1 cellular context compared by ENCODE assay signal in genomic region chr9:137237759-137238726, GRCh38.
A peak's percentile ranks its signal among the peaks of the same experiment; 100 is the strongest.
TF ChIP-seq lines count a peak whose summit lies in the region.

No MANE protein-coding gene starts in this region.

TF ChIP-seq in HepG2, 621 proteins besides CTCF, POLR2A, EP300 and RAD21 (continues in another document):
- TF ChIP-seq ZNF616 (CRISPR knock-in tag; IDR thresholded peaks at IDR 0.05; ENCODE audit: low read depth) (no peak), ASH2L (IDR thresholded peaks at IDR 0.05; ENCODE audit: insufficient read length, low read depth, low read length) (no peak), SPEN (CRISPR knock-in tag; IDR thresholded peaks at IDR 0.05; ENCODE audit: low read depth) (no peak), TFDP1 (CRISPR knock-in tag; IDR thresholded peaks at IDR 0.05; ENCODE audit: borderline replicate concordance) (no peak), HOXA3 (CRISPR knock-in tag; IDR thresholded peaks at IDR 0.05) (no peak), TIGD3 (CRISPR knock-in tag; IDR thresholded peaks at IDR 0.05; ENCODE audit: borderline replicate concordance) (no peak), AHR (CRISPR knock-in tag; IDR thresholded peaks at IDR 0.05) (0 out of 2 replicates have a peak, but pooled peaks have one; percentile 35), CCAR2 (optimal IDR thresholded peaks at IDR 0.05; ENCODE audit: low read depth, low read length) (no peak), CBX1 (IDR thresholded peaks at IDR 0.05; ENCODE audit: low read depth) (no peak), ZBTB33 (CRISPR knock-in tag; IDR thresholded peaks at IDR 0.05) (peak; percentile 96), KDM2A (CRISPR knock-in tag; IDR thresholded peaks at IDR 0.05; ENCODE audit: borderline replicate concordance, low read depth) (peak; percentile 12; the same call in 1 of the 2 replicates), CBX2 (IDR thresholded peaks at IDR 0.05; ENCODE audit: low read depth, low read length) (no peak), CBX2 (CRISPR knock-in tag; IDR thresholded peaks at IDR 0.05; ENCODE audit: low read depth) (no peak), ZFP91 (CRISPR knock-in tag; IDR thresholded peaks at IDR 0.05; ENCODE audit: borderline replicate concordance) (peak; percentile 96), SMYD3 (CRISPR knock-in tag; IDR thresholded peaks at IDR 0.05) (no peak), ZBTB4 (CRISPR knock-in tag; IDR thresholded peaks at IDR 0.05; ENCODE audit: borderline replicate concordance) (no peak), HNF1B (CRISPR knock-in tag; IDR thresholded peaks at IDR 0.05) (0 out of 2 replicates have a peak, but pooled peaks have one; percentile 18), SAP130 (CRISPR knock-in tag; IDR thresholded peaks at IDR 0.05; ENCODE audit: low read depth) (peak; percentile 39; the same call in 1 of the 2 replicates), NFYC (CRISPR knock-in tag; IDR thresholded peaks at IDR 0.05) (no peak), HNRNPL (IDR thresholded peaks at IDR 0.05; ENCODE audit: low read depth, low read length) (peak; percentile 57; the same call in 1 of the 2 replicates), KMT2A (CRISPR knock-in tag; IDR thresholded peaks at IDR 0.05) (no peak), NFIB (CRISPR knock-in tag; IDR thresholded peaks at IDR 0.05; ENCODE audit: borderline replicate concordance) (no peak), KAT8 (CRISPR knock-in tag; IDR thresholded peaks at IDR 0.05) (0 out of 2 replicates have a peak, but pooled peaks have one; percentile 11), ZNF280D (CRISPR knock-in tag; IDR thresholded peaks at IDR 0.05) (no peak), AGO2 (optimal IDR thresholded peaks at IDR 0.05; ENCODE audit: low read depth, low read length) (peak; percentile 62), ZNF674 (CRISPR knock-in tag; IDR thresholded peaks at IDR 0.05; ENCODE audit: low read depth) (no peak), ZBTB14 (CRISPR knock-in tag; IDR thresholded peaks at IDR 0.05) (no peak), ZNF414 (CRISPR knock-in tag; IDR thresholded peaks at IDR 0.05) (no peak), CHD2 (IDR thresholded peaks at IDR 0.05; ENCODE audit: low read depth, low read length) (no peak), JARID2 (CRISPR knock-in tag; IDR thresholded peaks at IDR 0.05; ENCODE audit: insufficient replicate concordance) (no peak), PITX1 (CRISPR knock-in tag; IDR thresholded peaks at IDR 0.05) (no peak), U2AF2 (IDR thresholded peaks at IDR 0.05; ENCODE audit: low read depth, low read length) (no peak), KLF16 (CRISPR knock-in tag; IDR thresholded peaks at IDR 0.05) (no peak), ZNF484 (CRISPR knock-in tag; IDR thresholded peaks at IDR 0.05; ENCODE audit: borderline replicate concordance, low read depth) (no peak), ZFP62 (CRISPR knock-in tag; IDR thresholded peaks at IDR 0.05) (no peak), GATAD1 (CRISPR knock-in tag; IDR thresholded peaks at IDR 0.05) (0 out of 2 replicates have a peak, but pooled peaks have one; percentile 27), ZFY (CRISPR knock-in tag; IDR thresholded peaks at IDR 0.05) (no peak), TAF1 (CRISPR knock-in tag; IDR thresholded peaks at IDR 0.05) (0 out of 2 replicates have a peak, but pooled peaks have one; percentile 15), BORCS8-MEF2B (CRISPR knock-in tag; IDR thresholded peaks at IDR 0.05) (no peak), FOXA1 (IDR thresholded peaks at IDR 0.05) (no peak), FOXA1 (CRISPR knock-in tag; IDR thresholded peaks at IDR 0.05) (peak; percentile 60), ZNF747 (CRISPR knock-in tag; IDR thresholded peaks at IDR 0.05; ENCODE audit: borderline replicate concordance) (no peak), TFE3 (CRISPR knock-in tag; IDR thresholded peaks at IDR 0.05) (no peak), XRCC5 (optimal IDR thresholded peaks at IDR 0.05; ENCODE audit: low read length) (peak; percentile 25), ZNF280B (CRISPR knock-in tag; IDR thresholded peaks at IDR 0.05; ENCODE audit: borderline replicate concordance) (no peak)
